8 cellular contexts compared by ENCODE assay signal in genomic region chr6:41073203-41073967, GRCh38. TPM values are rescaled to one million over a fixed set of nuclear protein-coding genes. Genes with fewer than 3 reads are reported as not detected.
A peak's percentile ranks its signal among the peaks of the same experiment; 100 is the strongest.
DNase-seq lines count a peak whose midpoint lies in the region; ATAC-seq and TF ChIP-seq lines count a peak whose summit lies in the region.

No MANE protein-coding gene starts in this region.

- H3K27ac Mint-ChIP-seq in activated CD4-positive, alpha-beta memory T cell treated with anti-CD3 and anti-CD28 coated beads for 36 hours: peak overlapping the region; percentile 95

- POLR2A ChIA-PET in activated CD4-positive, alpha-beta memory T cell treated with anti-CD3 and anti-CD28 coated beads for 36 hours (lab: Charles Lee): interaction anchor here (1.0 kb wide), 1 partner anchor 31 kb away, joined by 3 read pairs; no protein-coding TSS in a partner anchor

- H3K9me3 ChIP-seq in BE2C (no peaks in the 10 kb centered on the region), lower lobe of right lung (no peaks in the 10 kb centered on the region)

- peaks cover 24% of the 10 kb centered on the region for H3K36me3 Mint-ChIP-seq in activated CD4-positive, alpha-beta memory T cell treated with anti-CD3 and anti-CD28 coated beads for 36 hours

- CTCF ChIA-PET in activated CD4-positive, alpha-beta memory T cell treated with anti-CD3 and anti-CD28 coated beads for 36 hours (lab: Charles Lee): interaction anchor here (1.1 to 1.7 kb wide), 3 partner anchors 34 to 109 kb away, joined by 4 to 7 read pairs (median 6); partner anchors contain the start of gene UNC5CL

- intact Hi-C loops in activated CD4-positive, alpha-beta memory T cell treated with anti-CD3 and anti-CD28 coated beads for 36 hours (cut with micrococcal nuclease): loop anchor here (2.0 to 5.0 kb wide), 5 partner anchors 109 to 1959 kb away; partner anchors contain the start of genes FOXP4, KCNK5, SAYSD1 and TFEB
- intact Hi-C loops in lower lobe of right lung (cut with DNase I): no loop called here

- peaks cover 51% of the 10 kb centered on the region for H3K4me1 Mint-ChIP-seq in activated CD4-positive, alpha-beta memory T cell treated with anti-CD3 and anti-CD28 coated beads for 36 hours (ENCODE audit: low read depth)

- H3K4me1 ChIP-seq in BE2C (no peaks in the 10 kb centered on the region; the same call in none of the 2 replicates), lower lobe of right lung (peaks cover 40% of the 10 kb centered on the region)

- peak; percentile 84 for TF ChIP-seq POLR2A in GM19193 (IDR thresholded peaks at IDR 0.05; ENCODE audit: extremely low read depth, insufficient read depth, insufficient read length)

- H3K27me3 ChIP-seq in BE2C: no peaks in the 10 kb centered on the region
- no peaks in the 10 kb centered on the region for H3K27me3 ChIP-seq in lower lobe of right lung (ENCODE audit: low read depth)

- peak overlapping the region; percentile 96 for H3K4me3 ChIP-seq in BE2C (ENCODE audit: low read depth, low read length)
- H3K4me3 ChIP-seq in lower lobe of right lung: peak overlapping the region; percentile 93

- TF ChIP-seq CTCF in BE2C (IDR thresholded peaks at IDR 0.05; ENCODE audit: low read depth, low read length) (no peak), lower lobe of right lung (IDR thresholded peaks at IDR 0.05) (peak; percentile 47)

- H3K27me3 Mint-ChIP-seq in activated CD4-positive, alpha-beta memory T cell treated with anti-CD3 and anti-CD28 coated beads for 36 hours: no peaks in the 10 kb centered on the region

- H3K9me3 Mint-ChIP-seq in activated CD4-positive, alpha-beta memory T cell treated with anti-CD3 and anti-CD28 coated beads for 36 hours: no peaks in the 10 kb centered on the region

- DNase-seq in BE2C (peak; percentile 92), NCI-H748 (lab: John Stamatoyannopoulos, UW; ENCODE audit: unreplicated experiment) (peak; percentile 95), dermis microvascular lymphatic vessel endothelial cell (ENCODE audit: low read depth in 2 of 2) (peak; percentile 62 to 91), lower lobe of right lung (peak; percentile 91)
- peak; percentile 89 for DNase-seq in activated CD4-positive, alpha-beta memory T cell treated with anti-CD3 and anti-CD28 coated beads for 36 hours
- peak; percentile 70 to 78 for DNase-seq in stimulated activated CD4-positive, alpha-beta T cell treated with anti-CD3 and anti-CD28 coated beads, Interleukin-4, amount 100 ng/mL, for 48 hours (ENCODE audit: low read depth in 2 of 2)

- ATAC-seq in HG03442 (IDR thresholded peaks at IDR 0.05; ENCODE audit: unreplicated experiment) (peak; percentile 19), lower lobe of right lung (peak; percentile 53 to 59)

- H3K27ac ChIP-seq in lower lobe of right lung: peak overlapping the region; percentile 99

- H3K4me3 Mint-ChIP-seq in activated CD4-positive, alpha-beta memory T cell treated with anti-CD3 and anti-CD28 coated beads for 36 hours: peak overlapping the region; percentile 91

- H3K36me3 ChIP-seq in BE2C (no peaks in the 10 kb centered on the region), lower lobe of right lung (peaks cover 15% of the 10 kb centered on the region)

RNA-seq across cellular contexts. Expression of gene NFYA, which starts 0.6 kb away (rescaled TPM):
- polyA plus RNA-seq in BE2C (2012; ENCODE audit: insufficient read depth, insufficient read length, low read depth): 45.6 TPM
- 10 to 100 TPM; 30.2 to 30.4 TPM for total RNA-seq in activated CD4-positive, alpha-beta memory T cell treated with anti-CD3 and anti-CD28 coated beads for 36 hours
- total RNA-seq in dermis microvascular lymphatic vessel endothelial cell (12.6 and 20.7 TPM in 2 replicates), lower lobe of right lung (21.0 TPM)

RNA-seq across cellular contexts. Expression of gene OARD1, which starts 1.2 kb away (rescaled TPM):
- polyA plus RNA-seq in BE2C (2012; ENCODE audit: insufficient read depth, insufficient read length, low read depth): 15.3 TPM
- 10 to 100 TPM; 40.5 to 42.9 TPM for total RNA-seq in activated CD4-positive, alpha-beta memory T cell treated with anti-CD3 and anti-CD28 coated beads for 36 hours
- total RNA-seq in dermis microvascular lymphatic vessel endothelial cell (6.7 and 7.6 TPM in 2 replicates), lower lobe of right lung (28.7 TPM)

RNA-seq across cellular contexts. Expression of gene APOBEC2, which starts 20.4 kb away (rescaled TPM):
- 0.39 TPM for polyA plus RNA-seq in BE2C (2012; ENCODE audit: insufficient read depth, insufficient read length, low read depth)
- total RNA-seq in activated CD4-positive, alpha-beta memory T cell treated with anti-CD3 and anti-CD28 coated beads for 36 hours: not detected
- not detected in 2 replicates for total RNA-seq in dermis microvascular lymphatic vessel endothelial cell
- total RNA-seq in lower lobe of right lung: 0.65 TPM

RNA-seq across cellular contexts. Expression of gene TSPO2, which starts 31.1 kb away (rescaled TPM):
- not detected for polyA plus RNA-seq in BE2C (2012; ENCODE audit: insufficient read depth, insufficient read length, low read depth)
- total RNA-seq in activated CD4-positive, alpha-beta memory T cell treated with anti-CD3 and anti-CD28 coated beads for 36 hours: not detected
- not detected in 2 replicates for total RNA-seq in dermis microvascular lymphatic vessel endothelial cell
- not detected for total RNA-seq in lower lobe of right lung

RNA-seq across cellular contexts. Expression of gene UNC5CL, which starts 34.4 kb away (rescaled TPM):
- 1.3 TPM for polyA plus RNA-seq in BE2C (2012; ENCODE audit: insufficient read depth, insufficient read length, low read depth)
- total RNA-seq in activated CD4-positive, alpha-beta memory T cell treated with anti-CD3 and anti-CD28 coated beads for 36 hours: 1 to 10 TPM; 2.4 to 2.5 TPM
- total RNA-seq in dermis microvascular lymphatic vessel endothelial cell (under 0.01 and 0.13 TPM in 2 replicates), lower lobe of right lung (1.1 TPM)

Comparison
In these comparisons a context has a peak if more than half of its experiments do, and no peak if none do; other contexts are left out.
1. Peak in every context shown above with its lines: DNase-seq, ATAC-seq, H3K4me3 ChIP-seq and H3K27ac ChIP-seq.